1 cellular context compared by ENCODE assay signal in the genomic region with DNA sequence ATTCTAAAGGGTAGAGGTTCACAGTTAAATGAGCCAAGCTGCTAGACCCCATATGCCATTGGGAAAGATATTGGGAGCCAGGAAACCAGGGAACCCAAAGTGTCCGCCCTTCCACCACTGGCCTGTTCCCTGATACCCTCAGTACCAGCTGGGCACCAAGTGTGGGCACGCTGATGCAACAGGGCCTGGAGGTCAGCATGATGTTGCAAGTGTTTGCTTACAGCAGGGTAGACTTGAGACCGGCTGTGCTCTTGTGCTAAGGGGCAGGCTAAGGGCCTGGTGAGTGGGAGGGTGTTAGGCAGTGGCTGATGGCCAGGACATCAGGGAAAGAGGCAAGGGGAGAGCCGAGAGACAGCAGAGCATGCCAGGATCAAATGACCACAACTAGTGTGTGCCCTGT.
A peak's percentile ranks its signal among the peaks of the same experiment; 100 is the strongest.
TF ChIP-seq lines count a peak whose summit lies in the region.

No MANE protein-coding gene starts in this region.

TF ChIP-seq in liver, 16 proteins besides CTCF, POLR2A, EP300 and RAD21 (continued from another document):
- TF ChIP-seq, protein P1, sequence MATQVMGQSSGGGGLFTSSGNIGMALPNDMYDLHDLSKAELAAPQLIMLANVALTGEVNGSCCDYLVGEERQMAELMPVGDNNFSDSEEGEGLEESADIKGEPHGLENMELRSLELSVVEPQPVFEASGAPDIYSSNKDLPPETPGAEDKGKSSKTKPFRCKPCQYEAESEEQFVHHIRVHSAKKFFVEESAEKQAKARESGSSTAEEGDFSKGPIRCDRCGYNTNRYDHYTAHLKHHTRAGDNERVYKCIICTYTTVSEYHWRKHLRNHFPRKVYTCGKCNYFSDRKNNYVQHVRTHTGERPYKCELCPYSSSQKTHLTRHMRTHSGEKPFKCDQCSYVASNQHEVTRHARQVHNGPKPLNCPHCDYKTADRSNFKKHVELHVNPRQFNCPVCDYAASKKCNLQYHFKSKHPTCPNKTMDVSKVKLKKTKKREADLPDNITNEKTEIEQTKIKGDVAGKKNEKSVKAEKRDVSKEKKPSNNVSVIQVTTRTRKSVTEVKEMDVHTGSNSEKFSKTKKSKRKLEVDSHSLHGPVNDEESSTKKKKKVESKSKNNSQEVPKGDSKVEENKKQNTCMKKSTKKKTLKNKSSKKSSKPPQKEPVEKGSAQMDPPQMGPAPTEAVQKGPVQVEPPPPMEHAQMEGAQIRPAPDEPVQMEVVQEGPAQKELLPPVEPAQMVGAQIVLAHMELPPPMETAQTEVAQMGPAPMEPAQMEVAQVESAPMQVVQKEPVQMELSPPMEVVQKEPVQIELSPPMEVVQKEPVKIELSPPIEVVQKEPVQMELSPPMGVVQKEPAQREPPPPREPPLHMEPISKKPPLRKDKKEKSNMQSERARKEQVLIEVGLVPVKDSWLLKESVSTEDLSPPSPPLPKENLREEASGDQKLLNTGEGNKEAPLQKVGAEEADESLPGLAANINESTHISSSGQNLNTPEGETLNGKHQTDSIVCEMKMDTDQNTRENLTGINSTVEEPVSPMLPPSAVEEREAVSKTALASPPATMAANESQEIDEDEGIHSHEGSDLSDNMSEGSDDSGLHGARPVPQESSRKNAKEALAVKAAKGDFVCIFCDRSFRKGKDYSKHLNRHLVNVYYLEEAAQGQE (IDR thresholded peaks at IDR 0.05) = peak; percentile 63
- TF ChIP-seq HNF4G (IDR thresholded peaks at IDR 0.05) = peak; percentile 90
- TF ChIP-seq, protein P2, sequence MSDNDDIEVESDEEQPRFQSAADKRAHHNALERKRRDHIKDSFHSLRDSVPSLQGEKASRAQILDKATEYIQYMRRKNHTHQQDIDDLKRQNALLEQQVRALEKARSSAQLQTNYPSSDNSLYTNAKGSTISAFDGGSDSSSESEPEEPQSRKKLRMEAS (IDR thresholded peaks at IDR 0.05) = peak; percentile 94
- TF ChIP-seq JUND (IDR thresholded peaks at IDR 0.05) = peak; percentile 83 to 93
- peak; percentile 99 for TF ChIP-seq NR2F2 (IDR thresholded peaks at IDR 0.05)
- peak; percentile 97 to 99 for TF ChIP-seq RXRA (IDR thresholded peaks at IDR 0.05)
- TF ChIP-seq, protein P3, sequence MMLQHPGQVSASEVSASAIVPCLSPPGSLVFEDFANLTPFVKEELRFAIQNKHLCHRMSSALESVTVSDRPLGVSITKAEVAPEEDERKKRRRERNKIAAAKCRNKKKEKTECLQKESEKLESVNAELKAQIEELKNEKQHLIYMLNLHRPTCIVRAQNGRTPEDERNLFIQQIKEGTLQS (IDR thresholded peaks at IDR 0.05) = peak; percentile 99
- TF ChIP-seq SP1 (IDR thresholded peaks at IDR 0.05) = peak; percentile 96
